21 cellular contexts compared by ENCODE assay signal in the genomic region with DNA sequence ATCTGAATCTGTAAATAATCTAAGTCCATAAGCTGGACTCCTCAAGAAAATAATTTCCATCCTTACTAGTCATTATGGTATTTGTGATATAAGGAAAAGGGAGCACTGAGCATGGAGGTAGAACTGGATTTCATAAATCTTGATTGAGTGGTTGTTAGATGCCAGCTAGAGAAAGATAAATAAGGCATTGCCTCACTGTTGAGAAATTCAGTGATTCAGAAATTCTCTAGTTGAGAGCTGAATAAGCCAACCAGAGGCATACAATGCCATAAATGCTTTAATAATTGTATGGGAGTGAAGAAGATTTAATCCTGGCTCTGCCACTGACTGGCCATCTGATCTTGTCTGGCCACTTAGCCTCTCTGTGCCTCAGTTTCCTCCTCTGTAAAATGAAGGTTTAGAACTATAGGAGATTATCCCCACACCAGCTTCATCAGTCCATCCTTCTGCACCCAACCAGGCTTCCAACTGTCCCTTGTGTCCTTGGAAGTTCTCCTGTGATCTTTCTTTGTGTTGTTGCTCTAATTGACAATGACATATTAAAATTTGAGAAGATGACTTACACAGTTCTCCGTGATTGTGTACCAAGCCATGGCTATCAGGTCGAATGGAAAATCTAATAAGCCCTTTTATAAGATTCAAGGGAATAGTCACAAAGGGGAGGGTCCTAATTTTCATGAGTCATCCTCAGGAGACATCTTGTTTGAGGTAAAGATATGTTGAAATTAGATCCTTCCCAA.
DNase-seq lines count a peak whose midpoint lies in the region; TF ChIP-seq lines count a peak whose summit lies in the region.
"Had no signal": no experiment of that assay in that cellular context is flagged by ENCODE, and none has a peak within 500 bp of the region (broad histone marks: within the 10 kb centered on the region; RNA-seq: fewer than 3 reads in every experiment).

No MANE protein-coding gene starts in this region.

- H3K27ac ChIP-seq in epithelial cell of prostate: peak overlapping the region; percentile 11
- no peak overlapping the region for H3K27ac ChIP-seq in SJCRH30
- H3K27ac ChIP-seq: coronary artery, right lobe of liver had no signal

- H3K4me1 ChIP-seq in SJCRH30: peaks cover 11% of the 10 kb centered on the region
- H3K4me1 ChIP-seq: right lobe of liver had no signal

- no peaks in the 10 kb centered on the region for H3K36me3 ChIP-seq in SJCRH30
- H3K36me3 ChIP-seq: right lobe of liver had no signal

- BruUV-seq in Calu3 (replicated peaks; lab: Mats Ljungman, UMichigan): no TSS peak

- DNase-seq in EL: peak; percentile 67
- peak; percentile 74 for DNase-seq in SK-N-DZ (ENCODE audit: low spot score)
- peak; percentile 54 for DNase-seq in epithelial cell of prostate (ENCODE audit: low read depth, low spot score)
- DNase-seq in neural crest cell (ENCODE audit: low read depth, low spot score): no peak
- no peak for DNase-seq in stimulated activated CD4-positive, alpha-beta T cell treated with anti-CD3 and anti-CD28 coated beads, Interleukin-2, amount 100 ng/mL, for 24 hours
- DNase-seq in SJCRH30: no peak
- no peak for DNase-seq in Calu3
- DNase-seq in activated T-helper 1 cell treated with anti-CD3 and anti-CD28 coated beads, Interleukin-12 subunit alpha, Interleukin-12 subunit beta, Interleukin-2, Interleukin-4 antibody, amounts not matched to agents 30 ng/mL and 10 ng/mL and 1 ng/mL, durations not matched to agents 14 hours and 24 hours and 36 hours (ENCODE audit: low spot score): no peak
- DNase-seq: activated CD4-positive, CD25-positive, alpha-beta regulatory T cell treated with anti-CD3 and anti-CD28 coated beads, Interleukin-2, amount 50 U/mL, for 72 hours; activated gamma-delta T cell treated with Interleukin-2 at 50 U/mL for 16 hours; anterior cingulate cortex; erythroblast; GDM1; KG1; NCI-H1092; NCI-H2081 treated with DMSO at 0.1 percent for 48 hours; NCI-H526 treated with DMSO at 0.1 percent for 48 hours; nucleus accumbens; right lobe of liver; T1000 had no signal

- peak overlapping the region; percentile 82 for H3K27ac Mint-ChIP-seq in neural crest cell (ENCODE audit: unreplicated experiment)
- no peak overlapping the region for H3K27ac Mint-ChIP-seq in Calu3 (ENCODE audit: unreplicated experiment)
- no peak overlapping the region for H3K27ac Mint-ChIP-seq in activated T-helper 1 cell treated with anti-CD3 and anti-CD28 coated beads, Interleukin-12 subunit alpha, Interleukin-12 subunit beta, Interleukin-2, Interleukin-4 antibody, amounts not matched to agents 30 ng/mL and 10 ng/mL and 1 ng/mL, durations not matched to agents 14 hours and 24 hours and 36 hours

- CTCF ChIA-PET in Calu3 (lab: Charles Lee): no interaction called here

- H3K9me3 Mint-ChIP-seq in neural crest cell: no peaks in the 10 kb centered on the region
- no peaks in the 10 kb centered on the region for H3K9me3 Mint-ChIP-seq in Calu3 (ENCODE audit: low read depth, unreplicated experiment)
- no peaks in the 10 kb centered on the region for H3K9me3 Mint-ChIP-seq in activated T-helper 1 cell treated with anti-CD3 and anti-CD28 coated beads, Interleukin-12 subunit alpha, Interleukin-12 subunit beta, Interleukin-2, Interleukin-4 antibody, amounts not matched to agents 30 ng/mL and 10 ng/mL and 1 ng/mL, durations not matched to agents 14 hours and 24 hours and 36 hours

- H3K36me3 Mint-ChIP-seq in neural crest cell (ENCODE audit: low read depth): no peaks in the 10 kb centered on the region
- no peaks in the 10 kb centered on the region for H3K36me3 Mint-ChIP-seq in Calu3 (ENCODE audit: insufficient read depth, unreplicated experiment)
- no peaks in the 10 kb centered on the region for H3K36me3 Mint-ChIP-seq in activated T-helper 1 cell treated with anti-CD3 and anti-CD28 coated beads, Interleukin-12 subunit alpha, Interleukin-12 subunit beta, Interleukin-2, Interleukin-4 antibody, amounts not matched to agents 30 ng/mL and 10 ng/mL and 1 ng/mL, durations not matched to agents 14 hours and 24 hours and 36 hours (ENCODE audit: low read depth)

- no peak overlapping the region for H3K4me3 Mint-ChIP-seq in neural crest cell
- H3K4me3 Mint-ChIP-seq in Calu3 (ENCODE audit: low read depth, unreplicated experiment): no peak overlapping the region
- H3K4me3 Mint-ChIP-seq in activated T-helper 1 cell treated with anti-CD3 and anti-CD28 coated beads, Interleukin-12 subunit alpha, Interleukin-12 subunit beta, Interleukin-2, Interleukin-4 antibody, amounts not matched to agents 30 ng/mL and 10 ng/mL and 1 ng/mL, durations not matched to agents 14 hours and 24 hours and 36 hours: no peak overlapping the region

- H3K27me3 ChIP-seq in SJCRH30: no peaks in the 10 kb centered on the region
- H3K27me3 ChIP-seq: right lobe of liver had no signal

- no peaks in the 10 kb centered on the region for H3K27me3 Mint-ChIP-seq in neural crest cell (ENCODE audit: low read depth)
- peaks cover 11% of the 10 kb centered on the region for H3K27me3 Mint-ChIP-seq in Calu3 (ENCODE audit: unreplicated experiment)
- no peaks in the 10 kb centered on the region for H3K27me3 Mint-ChIP-seq in activated T-helper 1 cell treated with anti-CD3 and anti-CD28 coated beads, Interleukin-12 subunit alpha, Interleukin-12 subunit beta, Interleukin-2, Interleukin-4 antibody, amounts not matched to agents 30 ng/mL and 10 ng/mL and 1 ng/mL, durations not matched to agents 14 hours and 24 hours and 36 hours (ENCODE audit: insufficient read depth)

- no peak overlapping the region for H3K4me3 ChIP-seq in SJCRH30
- H3K4me3 ChIP-seq: coronary artery, right lobe of liver had no signal

- TF ChIP-seq CTCF in neural crest cell (conservative IDR thresholded peaks at IDR 0.05) (no peak), Calu3 (IDR thresholded peaks at IDR 0.05; ENCODE audit: unreplicated experiment) (no peak)

- peaks cover 10% of the 10 kb centered on the region for H3K4me1 Mint-ChIP-seq in neural crest cell
- no peaks in the 10 kb centered on the region for H3K4me1 Mint-ChIP-seq in Calu3 (ENCODE audit: low read depth, unreplicated experiment)
- H3K4me1 Mint-ChIP-seq in activated T-helper 1 cell treated with anti-CD3 and anti-CD28 coated beads, Interleukin-12 subunit alpha, Interleukin-12 subunit beta, Interleukin-2, Interleukin-4 antibody, amounts not matched to agents 30 ng/mL and 10 ng/mL and 1 ng/mL, durations not matched to agents 14 hours and 24 hours and 36 hours (ENCODE audit: low read depth): no peaks in the 10 kb centered on the region

- intact Hi-C loops in Calu3 (cut with micrococcal nuclease; ENCODE audit: unreplicated experiment): no loop called here
- intact Hi-C loops in activated T-helper 1 cell treated with anti-CD3 and anti-CD28 coated beads, Interleukin-12 subunit alpha, Interleukin-12 subunit beta, Interleukin-2, Interleukin-4 antibody, amounts not matched to agents 30 ng/mL and 10 ng/mL and 1 ng/mL, durations not matched to agents 14 hours and 24 hours and 36 hours (cut with micrococcal nuclease): no loop called here

- no peaks in the 10 kb centered on the region for H3K9me3 ChIP-seq in SJCRH30 (replicated peaks)
- H3K9me3 ChIP-seq: right lobe of liver had no signal

Comparison
In these comparisons a context has a peak if more than half of its experiments do, and no peak if none do; other contexts are left out.
1. DNase-seq: peak in EL (single experiment), SK-N-DZ (single experiment) and epithelial cell of prostate (single experiment); none in neural crest cell (single experiment), stimulated activated CD4-positive, alpha-beta T cell treated with anti-CD3 and anti-CD28 coated beads, Interleukin-2, amount 100 ng/mL, for 24 hours (0 of 2), SJCRH30 (0 of 2), Calu3 (single experiment) and activated T-helper 1 cell treated with anti-CD3 and anti-CD28 coated beads, Interleukin-12 subunit alpha, Interleukin-12 subunit beta, Interleukin-2, Interleukin-4 antibody, amounts not matched to agents 30 ng/mL and 10 ng/mL and 1 ng/mL, durations not matched to agents 14 hours and 24 hours and 36 hours (single experiment).